ENCODE assay signal across 15 cellular contexts in genomic region chr4:151673913-151674520, GRCh38.
DNase-seq lines count a peak whose midpoint lies in the region; ATAC-seq and TF ChIP-seq lines count a peak whose summit lies in the region.
"Had no signal": no experiment of that assay in that cellular context is flagged by ENCODE, and none has a peak within 500 bp of the region (broad histone marks: within the 10 kb centered on the region; RNA-seq: fewer than 3 reads in every experiment).

No MANE protein-coding gene starts in this region.

- peak overlapping the region; percentile 3 for H3K27ac Mint-ChIP-seq in mesothelial cell of epicardium
- no peak overlapping the region for H3K27ac Mint-ChIP-seq in effector memory CD8-positive, alpha-beta T cell
- H3K27ac Mint-ChIP-seq in endothelial cell (ENCODE audit: unreplicated experiment): no peak overlapping the region
- H3K27ac Mint-ChIP-seq: activated T-helper 17 cell treated with anti-CD3 and anti-CD28 coated beads, Interleukin-2, amount 50 U/mL, for 72 hours; stimulated activated naive B cell treated with anti-CD40 and anti-IgM and Interleukin-4, amounts not matched to agents 10 μg/mL and 1 μg/mL and 100 μg/mL, for 72 hours had no signal

- H3K9me3 Mint-ChIP-seq in mesothelial cell of epicardium (no peaks in the 10 kb centered on the region), endothelial cell (ENCODE audit: unreplicated experiment) (no peaks in the 10 kb centered on the region)
- no peaks in the 10 kb centered on the region for H3K9me3 Mint-ChIP-seq in effector memory CD8-positive, alpha-beta T cell
- H3K9me3 Mint-ChIP-seq: activated T-helper 17 cell treated with anti-CD3 and anti-CD28 coated beads, Interleukin-2, amount 50 U/mL, for 72 hours; stimulated activated naive B cell treated with anti-CD40 and anti-IgM and Interleukin-4, amounts not matched to agents 10 μg/mL and 1 μg/mL and 100 μg/mL, for 72 hours had no signal

- TF ChIP-seq POLR2A in erythroblast (IDR thresholded peaks at IDR 0.05; ENCODE audit: low read length): no peak

- intact Hi-C loops in Right ventricle myocardium inferior (cut with DNase I) (no loop called here), cardiac septum (cut with DNase I) (loop anchor here (5.0 kb wide), 1 partner anchor 713 kb away; no protein-coding TSS in a partner anchor), upper lobe of right lung (cut with DNase I) (no loop called here)

- no peaks in the 10 kb centered on the region for H3K36me3 Mint-ChIP-seq in mesothelial cell of epicardium
- H3K36me3 Mint-ChIP-seq in effector memory CD8-positive, alpha-beta T cell (ENCODE audit: insufficient read depth): no peaks in the 10 kb centered on the region
- no peaks in the 10 kb centered on the region for H3K36me3 Mint-ChIP-seq in endothelial cell (ENCODE audit: low read depth, unreplicated experiment)

- peaks cover 60% of the 10 kb centered on the region for H3K4me1 Mint-ChIP-seq in mesothelial cell of epicardium
- H3K4me1 Mint-ChIP-seq in effector memory CD8-positive, alpha-beta T cell (ENCODE audit: low read depth in 2 of 2): no peaks in the 10 kb centered on the region
- peaks cover 16% of the 10 kb centered on the region for H3K4me1 Mint-ChIP-seq in endothelial cell (ENCODE audit: unreplicated experiment)
- H3K4me1 Mint-ChIP-seq: activated T-helper 17 cell treated with anti-CD3 and anti-CD28 coated beads, Interleukin-2, amount 50 U/mL, for 72 hours; stimulated activated naive B cell treated with anti-CD40 and anti-IgM and Interleukin-4, amounts not matched to agents 10 μg/mL and 1 μg/mL and 100 μg/mL, for 72 hours had no signal

- no peak for TF ChIP-seq CTCF in mesothelial cell of epicardium (IDR thresholded peaks at IDR 0.05; ENCODE audit: unreplicated experiment)
- no peak for TF ChIP-seq CTCF in upper lobe of right lung (IDR thresholded peaks at IDR 0.05)
- TF ChIP-seq CTCF in endothelial cell (IDR thresholded peaks at IDR 0.05; ENCODE audit: unreplicated experiment): no peak

- DNase-seq in Right ventricle myocardium inferior (ENCODE audit: missing footprints): no peak
- DNase-seq in cardiac septum (ENCODE audit: low spot score): no peak
- DNase-seq in erythroblast (lab: John Stamatoyannopoulos, UW): peak; percentile 73 to 77
- no peak for DNase-seq in mesothelial cell of epicardium (ENCODE audit: low spot score in 2 of 2, unreplicated experiment in 2 of 2)
- DNase-seq in upper lobe of right lung: no peak
- no peak for DNase-seq in effector memory CD8-positive, alpha-beta T cell
- no peak for DNase-seq in endothelial cell (ENCODE audit: low spot score)
- no peak for DNase-seq in activated CD4-positive, alpha-beta T cell treated with anti-CD3 and anti-CD28 coated beads for 1 hour
- DNase-seq: activated CD8-positive, alpha-beta memory T cell treated with anti-CD3 and anti-CD28 coated beads for 24 hours; amniotic stem cell; DMS53; NCI-H774; stimulated activated naive B cell treated with anti-CD40 and anti-IgM and Interleukin-4, amounts not matched to agents 10 μg/mL and 1 μg/mL and 100 μg/mL, for 72 hours had no signal

- no peaks in the 10 kb centered on the region for H3K27me3 ChIP-seq in upper lobe of right lung

- H3K4me3 ChIP-seq in upper lobe of right lung: peak overlapping the region; percentile 32
- H3K4me3 ChIP-seq: A549 had no signal

- H3K27me3 Mint-ChIP-seq in mesothelial cell of epicardium (ENCODE audit: low read depth) (peaks cover 5% of the 10 kb centered on the region), endothelial cell (ENCODE audit: unreplicated experiment) (peaks cover 4% of the 10 kb centered on the region)
- no peaks in the 10 kb centered on the region for H3K27me3 Mint-ChIP-seq in effector memory CD8-positive, alpha-beta T cell
- H3K27me3 Mint-ChIP-seq: activated T-helper 17 cell treated with anti-CD3 and anti-CD28 coated beads, Interleukin-2, amount 50 U/mL, for 72 hours; stimulated activated naive B cell treated with anti-CD40 and anti-IgM and Interleukin-4, amounts not matched to agents 10 μg/mL and 1 μg/mL and 100 μg/mL, for 72 hours had no signal

- no peaks in the 10 kb centered on the region for H3K4me1 ChIP-seq in upper lobe of right lung
- H3K4me1 ChIP-seq: A549 had no signal

- no peak overlapping the region for H3K27ac ChIP-seq in upper lobe of right lung
- H3K27ac ChIP-seq: A549 had no signal

- ATAC-seq in Right ventricle myocardium inferior (peak; percentile 20), upper lobe of right lung (peak; percentile 9)
- no peak for ATAC-seq in effector memory CD8-positive, alpha-beta T cell (replicated peaks)
- ATAC-seq: A549; activated T-helper 17 cell treated with anti-CD3 and anti-CD28 coated beads, Interleukin-2, amount 50 U/mL, for 72 hours; stimulated activated naive B cell treated with anti-CD40 and anti-IgM and Interleukin-4, amounts not matched to agents 10 μg/mL and 1 μg/mL and 100 μg/mL, for 72 hours had no signal

- H3K4me3 Mint-ChIP-seq in mesothelial cell of epicardium (no peak overlapping the region), endothelial cell (ENCODE audit: unreplicated experiment) (no peak overlapping the region)
- H3K4me3 Mint-ChIP-seq in effector memory CD8-positive, alpha-beta T cell: no peak overlapping the region
- H3K4me3 Mint-ChIP-seq: activated T-helper 17 cell treated with anti-CD3 and anti-CD28 coated beads, Interleukin-2, amount 50 U/mL, for 72 hours; stimulated activated naive B cell treated with anti-CD40 and anti-IgM and Interleukin-4, amounts not matched to agents 10 μg/mL and 1 μg/mL and 100 μg/mL, for 72 hours had no signal

- no peaks in the 10 kb centered on the region for H3K36me3 ChIP-seq in upper lobe of right lung

- no peaks in the 10 kb centered on the region for H3K9me3 ChIP-seq in upper lobe of right lung
- H3K9me3 ChIP-seq: A549 had no signal

Comparison
In these comparisons a context has a peak if more than half of its experiments do, and no peak if none do; other contexts are left out.
1. DNase-seq: peak in erythroblast (2 of 2); none in Right ventricle myocardium inferior (single experiment), cardiac septum (single experiment), mesothelial cell of epicardium (0 of 2), upper lobe of right lung (single experiment), effector memory CD8-positive, alpha-beta T cell (0 of 3), endothelial cell (single experiment) and activated CD4-positive, alpha-beta T cell treated with anti-CD3 and anti-CD28 coated beads for 1 hour (single experiment).